ENCODE assay signal across 9 cellular contexts in the genomic region with DNA sequence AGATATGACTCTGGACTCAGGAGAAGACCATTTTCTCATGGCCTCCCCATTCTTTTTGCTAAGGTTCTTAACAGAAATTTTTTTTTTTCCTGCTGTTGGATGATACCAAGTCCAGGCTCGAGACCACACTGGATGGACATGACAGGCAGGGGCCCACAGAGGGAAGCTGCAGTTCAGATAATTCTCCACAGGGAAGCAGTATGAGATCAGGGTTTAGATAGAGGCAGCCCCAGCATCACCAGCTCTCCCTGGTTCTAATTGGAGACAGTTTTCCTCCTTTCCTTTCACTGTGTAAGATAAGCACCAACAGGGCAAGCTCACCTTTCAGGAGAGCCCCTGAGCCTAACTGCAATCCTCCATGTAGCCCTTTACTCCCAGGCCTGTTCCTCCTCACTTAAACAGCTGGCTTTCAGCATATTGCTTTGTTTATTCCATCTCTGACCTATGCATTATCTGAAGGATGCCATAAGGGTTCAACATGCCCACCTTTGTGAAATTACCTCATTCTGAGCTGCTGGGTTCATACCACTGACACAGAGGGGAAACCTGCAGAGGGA.
A peak's percentile ranks its signal among the peaks of the same experiment; 100 is the strongest.
DNase-seq lines count a peak whose midpoint lies in the region; ATAC-seq, FAIRE-seq and TF ChIP-seq lines count a peak whose summit lies in the region.
"Had no signal": no experiment of that assay in that cellular context is flagged by ENCODE, and none has a peak within 500 bp of the region (broad histone marks: within the 10 kb centered on the region; RNA-seq: fewer than 3 reads in every experiment).

No MANE protein-coding gene starts in this region.

- TF ChIP-seq CTCF in A549 (IDR thresholded peaks at IDR 0.05) (peak; percentile 85), GM12873 (IDR thresholded peaks at IDR 0.05; ENCODE audit: insufficient read depth, low read depth, low read length, missing control alignments) (peak; percentile 48), MCF 10A (IDR thresholded peaks at IDR 0.05; ENCODE audit: unreplicated experiment) (peak; percentile 80), natural killer cell (IDR thresholded peaks at IDR 0.05) (no peak)

- peak; percentile 75 to 80 for DNase-seq in A549 (ENCODE audit: low read depth in 1 of 2, low spot score in 1 of 2)
- DNase-seq in NCI-H2227 (lab: John Stamatoyannopoulos, UW; ENCODE audit: unreplicated experiment), result peak; percentile 58
- DNase-seq in MCF 10A (ENCODE audit: unreplicated experiment), result peak; percentile 46
- no peak for DNase-seq in natural killer cell
- no peak for DNase-seq in NCI-H446 (lab: John Stamatoyannopoulos, UW)
- no peak for DNase-seq in NCI-H524 treated with DMSO at 0.1 percent for 48 hours (lab: John Stamatoyannopoulos, UW)

- BruUV-seq in MCF 10A (replicated peaks; lab: Mats Ljungman, UMichigan), result no TSS peak

- CTCF ChIA-PET in A549 (lab: Yijun Ruan, JAX) (interaction anchor here (0.6 to 7.5 kb wide), 84 partner anchors 8 to 404 kb away, joined by 3 to 103 read pairs (median 4); partner anchors contain the start of genes HOXB3, HOXB5 and HOXB8), MCF 10A (lab: Yijun Ruan, JAX) (interaction anchor here (1.1 to 1.2 kb wide), 3 partner anchors 23 to 93 kb away, joined by 4 to 5 read pairs (median 4); no protein-coding TSS in a partner anchor)

- H3K4me3 Mint-ChIP-seq in MCF 10A (ENCODE audit: unreplicated experiment) (no peak overlapping the region), natural killer cell (no peak overlapping the region)
- H3K4me3 Mint-ChIP-seq: brain had no signal

- H3K4me1 ChIP-seq in A549, result no peaks in the 10 kb centered on the region

- H3K4me3 ChIP-seq in A549, result no peak overlapping the region

- POLR2A ChIA-PET in A549 (lab: Yijun Ruan, JAX), result interaction anchor here (0.6 to 1.1 kb wide), 2 partner anchors 8 to 398 kb away, joined by 3 to 4 read pairs; no protein-coding TSS in a partner anchor
- POLR2A ChIA-PET in MCF 10A (lab: Yijun Ruan, JAX), result no interaction called here

- TF ChIP-seq POLR2A in A549 (IDR thresholded peaks at IDR 0.05; ENCODE audit: low read length), result no peak

- H3K27ac ChIP-seq in A549, result peak overlapping the region in 1 of 2 experiments; percentile 2; a peak in 1 of 6 replicates

- H3K9me3 Mint-ChIP-seq in MCF 10A (ENCODE audit: unreplicated experiment) (no peaks in the 10 kb centered on the region), natural killer cell (no peaks in the 10 kb centered on the region)
- H3K9me3 Mint-ChIP-seq: brain had no signal

- peak; percentile 94 to 98 for TF ChIP-seq RAD21 in A549 (conservative IDR thresholded peaks at IDR 0.05 in 1 of 2, IDR thresholded peaks at IDR 0.05 in 1 of 2)

- H3K27ac Mint-ChIP-seq in MCF 10A (ENCODE audit: low read depth, unreplicated experiment) (no peak overlapping the region), natural killer cell (peak overlapping the region; percentile 47 to 65)
- H3K27ac Mint-ChIP-seq: brain had no signal

- intact Hi-C loops in MCF 10A (cut with micrococcal nuclease), result loop anchor here (1.0 to 5.0 kb wide), 4 partner anchors 43 to 403 kb away; no protein-coding TSS in a partner anchor
- intact Hi-C loops in natural killer cell (cut with micrococcal nuclease), result no loop called here

- H3K4me1 Mint-ChIP-seq in MCF 10A (ENCODE audit: insufficient read depth, unreplicated experiment) (no peaks in the 10 kb centered on the region), natural killer cell (peaks cover 55 to 58% of the 10 kb centered on the region in 2 donors)
- H3K4me1 Mint-ChIP-seq: brain had no signal

- peaks cover 71% of the 10 kb centered on the region for H3K27me3 Mint-ChIP-seq in MCF 10A (ENCODE audit: insufficient read depth, unreplicated experiment)
- H3K27me3 Mint-ChIP-seq in natural killer cell (ENCODE audit: low read depth in 2 of 2), result no peaks in the 10 kb centered on the region

- H3K36me3 Mint-ChIP-seq in MCF 10A (ENCODE audit: insufficient read depth, unreplicated experiment) (no peaks in the 10 kb centered on the region), natural killer cell (peaks cover 7% of the 10 kb centered on the region)
- H3K36me3 Mint-ChIP-seq: brain had no signal

- H3K4me2 ChIP-seq in A549, result no peak overlapping the region

- H3K9me3 ChIP-seq in A549, result no peaks in the 10 kb centered on the region

- 4% methylated on average over 1 of the region's 1 CpG for WGBS in A549 (ENCODE audit: missing lambda C conversion rate)

- ATAC-seq in A549, result peak; percentile 97 to 99
- ATAC-seq in natural killer cell, result peak in 1 of 3 donors; percentile 41
- ATAC-seq in HG02938 (IDR thresholded peaks at IDR 0.05; ENCODE audit: unreplicated experiment), result no peak

- TF ChIP-seq EP300 in A549 (IDR thresholded peaks at IDR 0.05), result no peak

- FAIRE-seq in A549 (lab: Jason Lieb, UNC), result no peak

TF ChIP-seq in A549, 52 proteins besides CTCF, POLR2A, EP300 and RAD21:
- TF ChIP-seq SMC3 (IDR thresholded peaks at IDR 0.05) (peak; percentile 88), MYC (IDR thresholded peaks at IDR 0.05; ENCODE audit: borderline replicate concordance, low read length) (no peak), ZSCAN20 (CRISPR knock-in tag; IDR thresholded peaks at IDR 0.05) (no peak), JUN (IDR thresholded peaks at IDR 0.05) (no peak)

Comparison
In these comparisons a context has a peak if more than half of its experiments do, and no peak if none do; other contexts are left out.
1. DNase-seq: peak in A549 (2 of 2), NCI-H2227 (single experiment) and MCF 10A (single experiment); none in natural killer cell (single experiment), NCI-H446 (0 of 2) and NCI-H524 treated with DMSO at 0.1 percent for 48 hours (single experiment).